ENCODE assay signal across 17 cellular contexts in genomic region chr17:63480826-63481487, GRCh38. TPM values are rescaled to one million over a fixed set of nuclear protein-coding genes. Genes with fewer than 3 reads are reported as not detected.
A peak's percentile ranks its signal among the peaks of the same experiment; 100 is the strongest.
DNase-seq lines count a peak whose midpoint lies in the region; ATAC-seq and TF ChIP-seq lines count a peak whose summit lies in the region.
"Had no signal": no experiment of that assay in that cellular context is flagged by ENCODE, and none has a peak within 500 bp of the region (broad histone marks: within the 10 kb centered on the region; RNA-seq: fewer than 3 reads in every experiment).

No MANE protein-coding gene starts in this region.

- no peak overlapping the region for H3K4me3 ChIP-seq in colonic mucosa
- H3K4me3 ChIP-seq: HAP-1, smooth muscle cell, vagina had no signal

- H3K9me3 ChIP-seq in colonic mucosa = no peaks in the 10 kb centered on the region
- H3K9me3 ChIP-seq: HAP-1, vagina had no signal

- DNase-seq in DMS 273 treated with DMSO at 0.1 percent for 48 hours (lab: John Stamatoyannopoulos, UW) (peak; percentile 55), NCI-H1417 (lab: John Stamatoyannopoulos, UW) (peak; percentile 83 to 94 (median 92)), NCI-H2196 (lab: John Stamatoyannopoulos, UW; ENCODE audit: unreplicated experiment) (peak; percentile 80), kidney tubule cell (ENCODE audit: low spot score) (peak; percentile 42), colonic mucosa (no peak)
- DNase-seq in central memory CD4-positive, alpha-beta T cell = no peak
- DNase-seq: activated CD4-positive, CD25-positive, alpha-beta regulatory T cell; activated naive CD8-positive, alpha-beta T cell treated with anti-CD3 and anti-CD28 coated beads for 36 hours had no signal

- H3K27ac ChIP-seq in colonic mucosa = no peak overlapping the region
- H3K27ac ChIP-seq: vagina had no signal

- H3K4me1 ChIP-seq in colonic mucosa = peaks cover 14% of the 10 kb centered on the region

- ATAC-seq in HG03469 (IDR thresholded peaks at IDR 0.05; ENCODE audit: unreplicated experiment) (no peak), HG03045 (IDR thresholded peaks at IDR 0.05; ENCODE audit: unreplicated experiment) (no peak)
- ATAC-seq: left lobe of liver had no signal

- no peaks in the 10 kb centered on the region for H3K36me3 ChIP-seq in colonic mucosa
- H3K36me3 ChIP-seq: HAP-1, vagina had no signal

- intact Hi-C loops in colonic mucosa (cut with DNase I) = no loop called here

- peaks cover 6% of the 10 kb centered on the region for H3K27me3 ChIP-seq in colonic mucosa
- H3K27me3 ChIP-seq: vagina had no signal

- H3K9ac ChIP-seq in colonic mucosa (ENCODE audit: low read depth in 2 of 2, low read length in 2 of 2) = no peak overlapping the region

- TF ChIP-seq CTCF in colonic mucosa (IDR thresholded peaks at IDR 0.05) = no peak

RNA-seq across cellular contexts. Expression of gene ACE, which starts 4.1 kb away (rescaled TPM):
- 10 to 100 TPM; 38.3 to 45.2 TPM for total RNA-seq in colonic mucosa
- total RNA-seq: activated naive CD8-positive, alpha-beta T cell treated with anti-CD3 and anti-CD28 coated beads for 36 hours had no signal

RNA-seq across cellular contexts. Expression of gene CYB561, which starts 34.9 kb away (rescaled TPM):
- 10 to 100 TPM; 60.1 to 90.6 TPM for total RNA-seq in colonic mucosa
- total RNA-seq: G401 had no signal

RNA-seq across cellular contexts. Expression of gene KCNH6, which starts 42.2 kb away (rescaled TPM):
- under 1 TPM; 0.47 to 0.80 TPM for total RNA-seq in colonic mucosa
- total RNA-seq: activated naive CD8-positive, alpha-beta T cell treated with anti-CD3 and anti-CD28 coated beads for 36 hours; B cell; G401; left lobe of liver; smooth muscle cell; T-helper 1 cell treated with Interleukin-12 subunit alpha and Interleukin-12 subunit beta and Interleukin-4 antibody, amounts not matched to agents 30 ng/mL and 1 ng/mL, for 36 hours; vagina had no signal

Comparison
In these comparisons a context has a peak if more than half of its experiments do, and no peak if none do; other contexts are left out.
1. DNase-seq: peak in DMS 273 treated with DMSO at 0.1 percent for 48 hours (single experiment), NCI-H1417 (3 of 3), NCI-H2196 (single experiment) and kidney tubule cell (single experiment); none in central memory CD4-positive, alpha-beta T cell (single experiment) and colonic mucosa (single experiment).